Comparison of ENCODE assay signal across 13 cellular contexts in the genomic region with DNA sequence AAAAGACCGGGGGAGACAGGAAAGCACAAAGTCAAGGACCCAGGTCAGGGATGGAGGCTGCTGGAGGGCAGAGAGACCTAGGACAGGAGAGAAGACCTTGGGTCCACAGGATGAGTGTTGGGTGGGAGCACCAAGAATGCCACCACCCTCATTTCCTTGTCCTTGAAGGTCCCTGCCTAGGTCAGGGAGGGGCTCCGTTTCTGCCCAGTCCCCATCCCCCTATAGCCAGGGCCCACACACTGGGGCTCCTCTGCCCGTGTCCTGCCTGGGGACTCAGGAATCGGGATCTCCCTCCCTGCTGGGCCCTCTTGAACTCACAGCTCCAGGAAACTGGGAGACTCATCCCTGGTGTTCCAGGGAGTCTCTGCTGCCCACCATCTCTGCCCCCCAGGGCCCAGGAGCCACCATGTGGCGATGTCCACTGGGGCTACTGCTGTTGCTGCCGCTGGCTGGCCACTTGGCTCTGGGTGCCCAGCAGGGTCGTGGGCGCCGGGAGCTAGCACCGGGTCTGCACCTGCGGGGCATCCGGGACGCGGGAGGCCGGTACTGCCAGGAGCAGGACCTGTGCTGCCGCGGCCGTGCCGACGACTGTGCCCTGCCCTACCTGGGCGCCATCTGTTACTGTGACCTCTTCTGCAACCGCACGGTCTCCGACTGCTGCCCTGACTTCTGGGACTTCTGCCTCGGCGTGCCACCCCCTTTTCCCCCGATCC. TPM values are rescaled to one million over a fixed set of nuclear protein-coding genes. Genes with fewer than 3 reads are reported as not detected.
DNase-seq lines count a peak whose midpoint lies in the region; ATAC-seq, FAIRE-seq and TF ChIP-seq lines count a peak whose summit lies in the region.
"Had no signal": no experiment of that assay in that cellular context is flagged by ENCODE, and none has a peak within 500 bp of the region (broad histone marks: within the 10 kb centered on the region; RNA-seq: fewer than 3 reads in every experiment).

No MANE protein-coding gene starts in this region.

- H3K4me2 ChIP-seq in A549, result peak overlapping the region; percentile 70

- H3K4me3 Mint-ChIP-seq in WTC11 (peak overlapping the region; percentile 56), osteocyte (ENCODE audit: unreplicated experiment) (peak overlapping the region; percentile 52)
- H3K4me3 Mint-ChIP-seq: CD4-positive, CD25-positive, alpha-beta regulatory T cell; central memory CD8-positive, alpha-beta T cell had no signal

- TF ChIP-seq POLR2A in A549 (IDR thresholded peaks at IDR 0.05; ENCODE audit: low read length) (no peak), gastroesophageal sphincter (IDR thresholded peaks at IDR 0.05) (peak; percentile 9 to 13)

- no peaks in the 10 kb centered on the region for H3K36me3 Mint-ChIP-seq in WTC11
- H3K36me3 Mint-ChIP-seq in osteocyte (ENCODE audit: unreplicated experiment), result no peaks in the 10 kb centered on the region
- H3K36me3 Mint-ChIP-seq: CD4-positive, CD25-positive, alpha-beta regulatory T cell had no signal

- H3K4me1 ChIP-seq in A549, result peaks cover 68% of the 10 kb centered on the region
- peaks cover 0 to 84% (median 26%) of the 10 kb centered on the region in 3 donors for H3K4me1 ChIP-seq in gastroesophageal sphincter

- no peak for DNase-seq in A549 (ENCODE audit: low read depth in 1 of 2, low spot score in 1 of 2)
- DNase-seq in WTC11 (ENCODE audit: low spot score), result no peak
- peak; percentile 78 for DNase-seq in osteocyte (ENCODE audit: extremely low spot score, unreplicated experiment)
- no peak for DNase-seq in stimulated activated naive CD4-positive, alpha-beta T cell treated with Interleukin-2 at 50 U/mL for 16 hours (lab: John Stamatoyannopoulos, UW)
- DNase-seq in activated T-cell treated with anti-CD3 and anti-CD28 coated beads for 4 hours, result no peak
- DNase-seq: activated CD4-positive, alpha-beta T cell treated with anti-CD3 and anti-CD28 coated beads for 48 hours; OCI-M1 had no signal

- H3K36me3 ChIP-seq in gastroesophageal sphincter, result no peaks in the 10 kb centered on the region

- H3K4me1 Mint-ChIP-seq in WTC11 (peaks cover 25% of the 10 kb centered on the region), osteocyte (ENCODE audit: unreplicated experiment) (peaks cover 37% of the 10 kb centered on the region)
- H3K4me1 Mint-ChIP-seq: central memory CD8-positive, alpha-beta T cell had no signal

- H3K9me3 Mint-ChIP-seq in WTC11 (no peaks in the 10 kb centered on the region), osteocyte (ENCODE audit: unreplicated experiment) (no peaks in the 10 kb centered on the region)
- H3K9me3 Mint-ChIP-seq: CD4-positive, CD25-positive, alpha-beta regulatory T cell; central memory CD8-positive, alpha-beta T cell had no signal

- no peak for FAIRE-seq in A549 (lab: Jason Lieb, UNC)

- no peak for TF ChIP-seq RAD21 in A549 (conservative IDR thresholded peaks at IDR 0.05 in 1 of 2, IDR thresholded peaks at IDR 0.05 in 1 of 2)

- ATAC-seq in A549 (no peak), WTC11 (peak; percentile 3; the same call in 1 of the 2 replicates), gastroesophageal sphincter (no peak), HG02970 (IDR thresholded peaks at IDR 0.05; ENCODE audit: low FRiP score, unreplicated experiment) (no peak), HG03439 (IDR thresholded peaks at IDR 0.05; ENCODE audit: unreplicated experiment) (no peak)

- TF ChIP-seq CTCF in A549 (IDR thresholded peaks at IDR 0.05) (no peak), WTC11 (IDR thresholded peaks at IDR 0.05) (no peak), gastroesophageal sphincter (IDR thresholded peaks at IDR 0.05) (no peak), osteocyte (IDR thresholded peaks at IDR 0.05) (no peak)

- no peak overlapping the region for H3K4me3 ChIP-seq in A549
- peak overlapping the region; percentile 71 to 76 for H3K4me3 ChIP-seq in gastroesophageal sphincter

- 61% methylated on average over 2 of the region's 27 CpGs for WGBS in A549 (ENCODE audit: missing lambda C conversion rate)
- WGBS in gastroesophageal sphincter (ENCODE audit: low coverage in 1 of 2), 2 donors, result 0 to 35% methylated on average over 1 to 4 of the region's 27 CpGs

- H3K27me3 Mint-ChIP-seq in WTC11 (ENCODE audit: low read depth) (no peaks in the 10 kb centered on the region; the same call in 1 of the 2 replicates), osteocyte (ENCODE audit: unreplicated experiment) (no peaks in the 10 kb centered on the region)

- POLR2A ChIA-PET in A549 (lab: Yijun Ruan, JAX), result no interaction called here
- POLR2A ChIA-PET in WTC11 (lab: Charles Lee), result no interaction called here

- TF ChIP-seq EP300 in A549 (IDR thresholded peaks at IDR 0.05) (no peak), gastroesophageal sphincter (IDR thresholded peaks at IDR 0.05) (no peak)

- H3K27ac Mint-ChIP-seq in WTC11 (no peak overlapping the region), osteocyte (ENCODE audit: unreplicated experiment) (no peak overlapping the region)
- H3K27ac Mint-ChIP-seq: CD4-positive, CD25-positive, alpha-beta regulatory T cell had no signal

- H3K9me3 ChIP-seq in A549, result no peaks in the 10 kb centered on the region
- H3K9me3 ChIP-seq in gastroesophageal sphincter, result no peaks in the 10 kb centered on the region

- no peaks in the 10 kb centered on the region for H3K27me3 ChIP-seq in gastroesophageal sphincter

- CTCF ChIA-PET in A549 (lab: Yijun Ruan, JAX), result interaction anchor here (0.7 to 20.4 kb wide), 3 partner anchors 14 to 42 kb away, joined by 4 to 252 read pairs (median 10); no protein-coding TSS in a partner anchor
- CTCF ChIA-PET in WTC11 (lab: Charles Lee), result interaction anchor here (2.7 to 3.1 kb wide), 2 partner anchors 12 to 28 kb away, joined by 10 to 15 read pairs; no protein-coding TSS in a partner anchor

- H3K27ac ChIP-seq in A549 (peak overlapping the region; percentile 60 to 81; a peak in 5 of 6 replicates), gastroesophageal sphincter (peak overlapping the region; percentile 87 to 97 (median 93))

TF ChIP-seq in A549, 52 proteins besides CTCF, POLR2A, EP300 and RAD21 (continues in another document):
- TF ChIP-seq HOXA7 (CRISPR knock-in tag; IDR thresholded peaks at IDR 0.05), result no peak
- TF ChIP-seq JUN (IDR thresholded peaks at IDR 0.05), result no peak
- no peak for TF ChIP-seq EHMT2 (IDR thresholded peaks at IDR 0.05; ENCODE audit: low read depth)
- TF ChIP-seq ZFP36 (IDR thresholded peaks at IDR 0.05; ENCODE audit: borderline replicate concordance, partially characterized antibody), result no peak
- no peak for TF ChIP-seq MAZ (IDR thresholded peaks at IDR 0.05; ENCODE audit: borderline replicate concordance, low read depth, low read length)
- TF ChIP-seq, protein P1, sequence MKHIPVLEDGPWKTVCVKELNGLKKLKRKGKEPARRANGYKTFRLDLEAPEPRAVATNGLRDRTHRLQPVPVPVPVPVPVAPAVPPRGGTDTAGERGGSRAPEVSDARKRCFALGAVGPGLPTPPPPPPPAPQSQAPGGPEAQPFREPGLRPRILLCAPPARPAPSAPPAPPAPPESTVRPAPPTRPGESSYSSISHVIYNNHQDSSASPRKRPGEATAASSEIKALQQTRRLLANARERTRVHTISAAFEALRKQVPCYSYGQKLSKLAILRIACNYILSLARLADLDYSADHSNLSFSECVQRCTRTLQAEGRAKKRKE (CRISPR knock-in tag; IDR thresholded peaks at IDR 0.05; ENCODE audit: low read depth), result no peak
- TF ChIP-seq SMC3 (IDR thresholded peaks at IDR 0.05), result no peak
- TF ChIP-seq CHD4 (IDR thresholded peaks at IDR 0.05; ENCODE audit: borderline replicate concordance), result no peak
- no peak for TF ChIP-seq HOXB13 (CRISPR knock-in tag; IDR thresholded peaks at IDR 0.05; ENCODE audit: low read depth)
- TF ChIP-seq HDAC2 (IDR thresholded peaks at IDR 0.05), result no peak
- TF ChIP-seq BHLHE40 (IDR thresholded peaks at IDR 0.05; ENCODE audit: low read depth, low read length), result no peak

TF ChIP-seq in WTC11, 78 proteins besides CTCF, POLR2A, EP300 and RAD21 (continues in another document):
- no peak for TF ChIP-seq ETV6 (CRISPR knock-in tag; IDR thresholded peaks at IDR 0.05)
- TF ChIP-seq, protein P2, sequence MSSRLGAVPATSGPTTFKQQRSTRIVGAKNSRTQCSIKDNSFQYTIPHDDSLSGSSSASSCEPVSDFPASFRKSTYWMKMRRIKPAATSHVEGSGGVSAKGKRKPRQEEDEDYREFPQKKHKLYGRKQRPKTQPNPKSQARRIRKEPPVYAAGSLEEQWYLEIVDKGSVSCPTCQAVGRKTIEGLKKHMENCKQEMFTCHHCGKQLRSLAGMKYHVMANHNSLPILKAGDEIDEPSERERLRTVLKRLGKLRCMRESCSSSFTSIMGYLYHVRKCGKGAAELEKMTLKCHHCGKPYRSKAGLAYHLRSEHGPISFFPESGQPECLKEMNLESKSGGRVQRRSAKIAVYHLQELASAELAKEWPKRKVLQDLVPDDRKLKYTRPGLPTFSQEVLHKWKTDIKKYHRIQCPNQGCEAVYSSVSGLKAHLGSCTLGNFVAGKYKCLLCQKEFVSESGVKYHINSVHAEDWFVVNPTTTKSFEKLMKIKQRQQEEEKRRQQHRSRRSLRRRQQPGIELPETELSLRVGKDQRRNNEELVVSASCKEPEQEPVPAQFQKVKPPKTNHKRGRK (CRISPR knock-in tag; IDR thresholded peaks at IDR 0.05; ENCODE audit: borderline replicate concordance), result no peak

RNA-seq across cellular contexts. Expression of a gene that starts 0.6 kb away (rescaled TPM):
- polyA plus RNA-seq in A549 (2011; rRNA removed), result 0.09 and 0.22 TPM in 2 replicates
- polyA plus RNA-seq in A549 (2012; cell fraction: cytosol; rRNA removed), result 0.50 and 0.78 TPM in 2 replicates
- 1.4 and 2.1 TPM in 2 replicates for polyA plus RNA-seq in A549 (2012; cell fraction: nucleus; rRNA removed)
- polyA plus RNA-seq in A549 (2017; fragmentation: RNase III; extraction: RNeasy Plus Mini Kit Qiagen cat#74134 plus additional on column Dnase treatment), result 0.88 to 1.2 TPM (median 1.1 TPM) in 3 replicates
- polyA minus RNA-seq in A549 (2011; rRNA and poly(A)+ RNA removed), result 0.33 and 0.63 TPM in 2 replicates
- 7.2 to 8.4 TPM (median 8.4 TPM) in 3 replicates for total RNA-seq in WTC11 (2021)
- total RNA-seq in gastroesophageal sphincter, result 100 to 1,000 TPM; 152 to 368 (median 248) TPM
- total RNA-seq in osteocyte, result 9.2 and 10.0 TPM in 2 replicates
- total RNA-seq: CD4-positive, CD25-positive, alpha-beta regulatory T cell; mononuclear cell had no signal
- polyA plus RNA-seq: CD4-positive, CD25-positive, alpha-beta regulatory T cell had no signal

RNA-seq across cellular contexts. Expression of a gene that starts 40.6 kb away (rescaled TPM):
- polyA plus RNA-seq in A549 (2011; rRNA removed), result not detected in 2 replicates
- not detected in 2 replicates for polyA plus RNA-seq in A549 (2012; cell fraction: cytosol; rRNA removed)
- 0.04 and 0.07 TPM in 2 replicates for polyA plus RNA-seq in A549 (2012; cell fraction: nucleus; rRNA removed)
- polyA plus RNA-seq in A549 (2017; fragmentation: RNase III; extraction: RNeasy Plus Mini Kit Qiagen cat#74134 plus additional on column Dnase treatment), result not detected in 3 replicates
- not detected in 2 replicates for polyA minus RNA-seq in A549 (2011; rRNA and poly(A)+ RNA removed)
- total RNA-seq in WTC11 (2021), result 0.13 to 0.23 TPM (median 0.14 TPM) in 3 replicates
- total RNA-seq in gastroesophageal sphincter, result under 1 TPM in 3 of 4 donors, not detected in 1; 0.23 to 0.82 (median 0.67) TPM
- 0.50 and 0.73 TPM in 2 replicates for total RNA-seq in osteocyte
- total RNA-seq: CD4-positive, CD25-positive, alpha-beta regulatory T cell; mononuclear cell had no signal
- polyA plus RNA-seq: CD4-positive, CD25-positive, alpha-beta regulatory T cell had no signal

Comparison
In these comparisons a context has a peak if more than half of its experiments do, and no peak if none do; other contexts are left out.
1. RNA of a gene that starts 0.6 kb away (total RNA-seq): 152 to 368 TPM in gastroesophageal sphincter; 9.2 to 10.0 TPM in osteocyte and 7.2 to 8.4 TPM in WTC11; every median in the first group is over 10 times any median in the second.